In genomic region chr2:113175101-113175628, GRCh38 we compare ENCODE assay signal across 8 cellular contexts. TPM values are rescaled to one million over a fixed set of nuclear protein-coding genes. Genes with fewer than 3 reads are reported as not detected.
DNase-seq lines count a peak whose midpoint lies in the region; ATAC-seq, FAIRE-seq and TF ChIP-seq lines count a peak whose summit lies in the region.

No MANE protein-coding gene starts in this region.

- H3K27ac Mint-ChIP-seq in activated B cell treated with CpG ODN at 0.5 μM for 24 hours: peak overlapping the region; percentile 91
- H3K27ac Mint-ChIP-seq in stimulated activated naive CD8-positive, alpha-beta T cell treated with anti-CD3 and anti-CD28 coated beads, Interleukin-15, amount 100 ng/mL, for 72 hours: peak overlapping the region; percentile 90 to 94

- peak overlapping the region; percentile 87 for H3K4me3 Mint-ChIP-seq in activated B cell treated with CpG ODN at 0.5 μM for 24 hours
- peak overlapping the region; percentile 79 to 94 for H3K4me3 Mint-ChIP-seq in stimulated activated naive CD8-positive, alpha-beta T cell treated with anti-CD3 and anti-CD28 coated beads, Interleukin-15, amount 100 ng/mL, for 72 hours

- peak; percentile 98 for FAIRE-seq in GM19239 (lab: Jason Lieb, UNC)

- TF ChIP-seq CTCF in activated B cell treated with CpG ODN at 0.5 μM for 24 hours (IDR thresholded peaks at IDR 0.05): no peak

- H3K4me1 Mint-ChIP-seq in activated B cell treated with CpG ODN at 0.5 μM for 24 hours: peaks cover 87% of the 10 kb centered on the region
- peaks cover 74% of the 10 kb centered on the region for H3K4me1 Mint-ChIP-seq in stimulated activated naive CD8-positive, alpha-beta T cell treated with anti-CD3 and anti-CD28 coated beads, Interleukin-15, amount 100 ng/mL, for 72 hours

- POLR2A ChIA-PET in activated B cell treated with CpG ODN at 0.5 μM for 24 hours (lab: Charles Lee): interaction anchor here (0.6 to 5.4 kb wide), 18 partner anchors 9 to 1120 kb away, joined by 3 to 88 read pairs (median 6); partner anchors contain the start of gene SLC35F5

- H3K9me3 Mint-ChIP-seq in activated B cell treated with CpG ODN at 0.5 μM for 24 hours: peaks cover 4% of the 10 kb centered on the region
- H3K9me3 Mint-ChIP-seq in stimulated activated naive CD8-positive, alpha-beta T cell treated with anti-CD3 and anti-CD28 coated beads, Interleukin-15, amount 100 ng/mL, for 72 hours: peaks cover 6 to 7% of the 10 kb centered on the region in 2 donors

- intact Hi-C loops in activated B cell treated with CpG ODN at 0.5 μM for 24 hours (cut with micrococcal nuclease): loop anchor here (1.0 to 10.0 kb wide), 6 partner anchors 18 to 1120 kb away; partner anchors contain the start of gene TMEM87B
- intact Hi-C loops in left ventricle myocardium superior (cut with micrococcal nuclease): no loop called here

- CTCF ChIA-PET in activated B cell treated with CpG ODN at 0.5 μM for 24 hours (lab: Charles Lee): interaction anchor here (0.9 to 5.8 kb wide), 8 partner anchors 9 to 215 kb away, joined by 3 to 120 read pairs (median 4); no protein-coding TSS in a partner anchor

- H3K36me3 Mint-ChIP-seq in activated B cell treated with CpG ODN at 0.5 μM for 24 hours (ENCODE audit: low read depth): peaks cover 45% of the 10 kb centered on the region

- H3K27me3 Mint-ChIP-seq in activated B cell treated with CpG ODN at 0.5 μM for 24 hours: peaks cover 2% of the 10 kb centered on the region
- H3K27me3 Mint-ChIP-seq in stimulated activated naive CD8-positive, alpha-beta T cell treated with anti-CD3 and anti-CD28 coated beads, Interleukin-15, amount 100 ng/mL, for 72 hours: no peaks in the 10 kb centered on the region

- ATAC-seq in HG03095 (IDR thresholded peaks at IDR 0.05; ENCODE audit: unreplicated experiment): peak; percentile 65
- peak; percentile 50 for ATAC-seq in activated B cell treated with CpG ODN at 0.5 μM for 24 hours (ENCODE audit: low read depth)
- ATAC-seq in left ventricle myocardium superior: peak; percentile 21
- ATAC-seq in stimulated activated naive CD8-positive, alpha-beta T cell treated with anti-CD3 and anti-CD28 coated beads, Interleukin-15, amount 100 ng/mL, for 72 hours: peak; percentile 78

- DNase-seq in GM19239 (ENCODE audit: insufficient read length, low spot score): peak; percentile 86
- DNase-seq in activated B cell treated with CpG ODN at 0.5 μM for 24 hours: peak; percentile 53
- DNase-seq in left ventricle myocardium superior: no peak
- peak; percentile 72 to 87 for DNase-seq in stimulated activated naive CD8-positive, alpha-beta T cell treated with anti-CD3 and anti-CD28 coated beads, Interleukin-15, amount 100 ng/mL, for 72 hours
- no peak for DNase-seq in SKM-1 treated with dmso at 0.1 percent for 144 hours (lab: John Stamatoyannopoulos, UW; ENCODE audit: unreplicated experiment)
- DNase-seq in NCI-H1105 (lab: John Stamatoyannopoulos, UW): no peak
- DNase-seq in NCI-H1105 treated with DMSO at 0.1 percent for 48 hours (lab: John Stamatoyannopoulos, UW): no peak

RNA-seq across cellular contexts. Expression of gene PSD4, which starts 1.4 kb away (rescaled TPM):
- total RNA-seq in activated B cell treated with CpG ODN at 0.5 μM for 24 hours: 161 and 182 TPM in 2 replicates
- 2.9 TPM for total RNA-seq in left ventricle myocardium superior

RNA-seq across cellular contexts. Expression of gene IL1RN, which starts 47.8 kb away (rescaled TPM):
- total RNA-seq in activated B cell treated with CpG ODN at 0.5 μM for 24 hours: 0.32 TPM in 1 of 2 replicates, not detected in the other
- 0.57 TPM for total RNA-seq in left ventricle myocardium superior

Comparison
In these comparisons a context has a peak if more than half of its experiments do, and no peak if none do; other contexts are left out.
1. DNase-seq: peak in GM19239 (single experiment), activated B cell treated with CpG ODN at 0.5 μM for 24 hours (single experiment) and stimulated activated naive CD8-positive, alpha-beta T cell treated with anti-CD3 and anti-CD28 coated beads, Interleukin-15, amount 100 ng/mL, for 72 hours (2 of 2); none in left ventricle myocardium superior (single experiment), SKM-1 treated with dmso at 0.1 percent for 144 hours (single experiment), NCI-H1105 (single experiment) and NCI-H1105 treated with DMSO at 0.1 percent for 48 hours (single experiment).
2. ATAC-seq: peak in every context shown above with its lines; median percentile 78 in stimulated activated naive CD8-positive, alpha-beta T cell treated with anti-CD3 and anti-CD28 coated beads, Interleukin-15, amount 100 ng/mL, for 72 hours; 65 in HG03095; 50 in activated B cell treated with CpG ODN at 0.5 μM for 24 hours; 21 in left ventricle myocardium superior.
3. RNA of gene PSD4, which starts 1.4 kb away (total RNA-seq): 161 to 182 TPM in activated B cell treated with CpG ODN at 0.5 μM for 24 hours; 2.9 TPM in left ventricle myocardium superior (single experiment); every median in the first group is over 10 times any median in the second.